31 cellular contexts compared by ENCODE assay signal in the genomic region with DNA sequence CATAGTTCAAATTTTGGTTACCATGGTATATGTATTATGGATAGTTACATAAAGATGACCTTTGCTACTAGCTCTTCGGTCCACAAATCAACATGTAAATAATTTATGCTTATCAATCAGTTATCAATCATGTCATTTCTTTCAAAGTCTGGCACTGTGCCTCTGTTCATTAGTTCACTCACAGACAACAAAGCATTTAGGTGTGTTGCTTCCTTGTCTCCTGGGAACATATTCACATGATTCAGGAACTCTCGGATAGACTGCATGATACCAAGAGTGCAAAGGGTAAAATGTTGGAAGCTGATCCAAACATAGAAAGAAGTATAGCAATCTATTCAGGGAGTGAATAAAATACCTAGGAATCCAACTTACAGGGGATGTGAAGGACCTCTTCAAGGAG. TPM values are rescaled to one million over a fixed set of nuclear protein-coding genes. Genes with fewer than 3 reads are reported as not detected.
"Had no signal": no experiment of that assay in that cellular context is flagged by ENCODE, and none has a peak within 500 bp of the region (broad histone marks: within the 10 kb centered on the region; RNA-seq: fewer than 3 reads in every experiment).

No MANE protein-coding gene starts in this region.

- DNase-seq: stimulated activated CD4-positive, alpha-beta T cell treated with anti-CD3 and anti-CD28 coated beads, Interleukin-2, amount 100 ng/mL, for 48 hours; stimulated activated CD4-positive, alpha-beta T cell treated with anti-CD3 and anti-CD28 coated beads, Interleukin-4, amount 100 ng/mL, for 1 hour; stimulated activated CD4-positive, alpha-beta T cell treated with anti-CD3 and anti-CD28 coated beads, Interleukin-4, amount 100 ng/mL, for 24 hours; stimulated activated CD4-positive, alpha-beta T cell treated with anti-CD3 and anti-CD28 coated beads, Interleukin-4, amount 100 ng/mL, for 4 hours; stimulated activated CD8-positive, alpha-beta memory T cell treated with anti-CD3 and anti-CD28 coated beads, Interleukin-4, amount 100 ng/mL, for 48 hours; stimulated activated naive B cell treated with anti-CD40 and anti-IgM and Interleukin-4, amounts not matched to agents 10 μg/mL and 1 μg/mL and 100 μg/mL, for 72 hours; stimulated activated naive CD4-positive, alpha-beta T cell; stimulated activated naive CD4-positive, alpha-beta T cell treated with Interleukin-2 at 50 U/mL for 16 hours; stimulated activated naive CD8-positive, alpha-beta T cell treated with anti-CD3 and anti-CD28 coated beads, Interleukin-15, amount 100 ng/mL, for 72 hours; stimulated activated naive CD8-positive, alpha-beta T cell treated with anti-CD3 and anti-CD28 coated beads, Interleukin-15, Interleukin-2, amounts not matched to agents 100 U/mL and 50 U/mL, for 24 hours; stomach; substantia nigra; testis; thyroid gland; tibial artery; transverse colon; trophoblast cell; upper lobe of left lung; upper lobe of right lung; uterus had no signal

- ATAC-seq: stimulated activated effector memory CD8-positive, alpha-beta T cell treated with anti-CD3 and anti-CD28 coated beads, Interleukin-12 subunit alpha, Interleukin-12 subunit beta, amount 100 ng/mL, for 72 hours; stimulated activated memory B cell treated with anti-CD40 and anti-IgM and Interleukin-4, amounts not matched to agents 10 μg/mL and 1 μg/mL and 100 μg/mL, for 72 hours; stimulated activated naive B cell treated with anti-CD40 and anti-IgM and Interleukin-4, amounts not matched to agents 10 μg/mL and 1 μg/mL and 100 μg/mL, for 72 hours; stimulated activated naive CD8-positive, alpha-beta T cell treated with anti-CD3 and anti-CD28 coated beads, Interleukin-15, amount 100 ng/mL, for 72 hours; stimulated activated naive CD8-positive, alpha-beta T cell treated with anti-CD3 and anti-CD28 coated beads, Interleukin-15, Interleukin-2, amounts not matched to agents 100 U/mL and 50 U/mL, for 24 hours; upper lobe of right lung had no signal

- H3K27me3 ChIP-seq: suprapubic skin, testis, thyroid gland, tibial artery, tibial nerve, transverse colon, upper lobe of left lung, upper lobe of right lung, uterus, vagina had no signal

- H3K4me1 ChIP-seq: stomach, suprapubic skin, testis, thyroid gland, tibial artery, tibial nerve, transverse colon, upper lobe of left lung, upper lobe of right lung, uterus, vagina had no signal

- FAIRE-seq: urothelium cell line had no signal

- H3K4me3 ChIP-seq: stomach, suprapubic skin, testis, thoracic aorta, thyroid gland, tibial artery, tibial nerve, transverse colon, upper lobe of left lung, upper lobe of right lung, uterus, vagina had no signal

- H3K9me3 ChIP-seq: testis, thoracic aorta, thyroid gland, tibial artery, transverse colon, upper lobe of left lung, upper lobe of right lung, uterus, vagina had no signal

- H3K36me3 ChIP-seq: stomach, suprapubic skin, thoracic aorta, thyroid gland, tibial artery, tibial nerve, transverse colon, upper lobe of left lung, upper lobe of right lung, uterus, vagina had no signal

- H3K27ac ChIP-seq: stomach, suprapubic skin, testis, thoracic aorta, thyroid gland, tibial artery, tibial nerve, transverse colon, upper lobe of left lung, upper lobe of right lung, uterus, vagina had no signal

RNA-seq across cellular contexts. Expression of gene ACRV1, which starts 14.3 kb away (rescaled TPM):
- total RNA-seq: stomach, subcutaneous adipose tissue, suprapubic skin, thoracic aorta, thyroid gland, tibial nerve, transverse colon, upper lobe of left lung, upper lobe of right lung, ureter, urinary bladder, uterus, vagina had no signal
- polyA plus RNA-seq: stomach had no signal

RNA-seq across cellular contexts. Expression of gene PATE1, which starts 51.1 kb away (rescaled TPM):
- total RNA-seq: stomach, subcutaneous adipose tissue, suprapubic skin, temporal lobe, testis, thoracic aorta, thyroid gland, tibial nerve, transverse colon, upper lobe of left lung, upper lobe of right lung, ureter, urinary bladder, uterus, vagina had no signal
- polyA plus RNA-seq: stomach, urinary bladder had no signal
